2 cellular contexts compared by ENCODE assay signal in genomic region chr1:81819613-81820012, GRCh38.
TF ChIP-seq lines count a peak whose summit lies in the region.

No MANE protein-coding gene starts in this region.

TF ChIP-seq in GM23338, 12 proteins besides CTCF, POLR2A, EP300 and RAD21:
- TF ChIP-seq ZNF462 (CRISPR knock-in tag; IDR thresholded peaks at IDR 0.05) (no peak), CREB1 (CRISPR knock-in tag; IDR thresholded peaks at IDR 0.05; ENCODE audit: low read depth) (no peak), EZH2 (IDR thresholded peaks at IDR 0.05; ENCODE audit: low read depth, unreplicated experiment) (no peak), JUNB (IDR thresholded peaks at IDR 0.05; ENCODE audit: unreplicated experiment) (no peak), REST (IDR thresholded peaks at IDR 0.05; ENCODE audit: unreplicated experiment) (no peak), STAT1 (IDR thresholded peaks at IDR 0.05; ENCODE audit: unreplicated experiment) (no peak), ZNF114 (CRISPR knock-in tag; IDR thresholded peaks at IDR 0.05) (no peak)
TF ChIP-seq in GM23338: peak in this region for 0.

TF ChIP-seq in H1, 55 proteins besides CTCF, POLR2A, EP300 and RAD21 (continued from another document):
- TF ChIP-seq FOSL1 (IDR thresholded peaks at IDR 0.05; ENCODE audit: insufficient read depth, low read depth, low read length) (no peak), NANOG (IDR thresholded peaks at IDR 0.05; ENCODE audit: insufficient read depth, low read depth, low read length, poor library complexity, severe bottlenecking) (no peak), SUZ12 (IDR thresholded peaks at IDR 0.05; ENCODE audit: low read length) (no peak), NRF1 (IDR thresholded peaks at IDR 0.05; ENCODE audit: low read depth, low read length) (no peak), CBX8 (IDR thresholded peaks at IDR 0.05; ENCODE audit: borderline replicate concordance, low read depth, low read length) (no peak), EZH2 (IDR thresholded peaks at IDR 0.05; ENCODE audit: low read depth, low read length, severe bottlenecking) (no peak), USF2 (IDR thresholded peaks at IDR 0.05; ENCODE audit: low read length) (no peak), JUN (IDR thresholded peaks at IDR 0.05; ENCODE audit: low read depth, low read length) (no peak), KDM5A (IDR thresholded peaks at IDR 0.05; ENCODE audit: low read length) (no peak), KDM4A (IDR thresholded peaks at IDR 0.05; ENCODE audit: low read depth, low read length, severe bottlenecking) (no peak), RFX5 (IDR thresholded peaks at IDR 0.05; ENCODE audit: borderline replicate concordance, low read depth, low read length) (no peak), RNF2 (IDR thresholded peaks at IDR 0.05; ENCODE audit: borderline replicate concordance, low read depth, low read length, missing control alignments, poor library complexity, severe bottlenecking) (no peak), CHD2 (IDR thresholded peaks at IDR 0.05; ENCODE audit: low read length) (no peak), YY1 (IDR thresholded peaks at IDR 0.05; ENCODE audit: low read depth, low read length) (no peak)
- TF ChIP-seq, protein P1, sequence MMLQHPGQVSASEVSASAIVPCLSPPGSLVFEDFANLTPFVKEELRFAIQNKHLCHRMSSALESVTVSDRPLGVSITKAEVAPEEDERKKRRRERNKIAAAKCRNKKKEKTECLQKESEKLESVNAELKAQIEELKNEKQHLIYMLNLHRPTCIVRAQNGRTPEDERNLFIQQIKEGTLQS (IDR thresholded peaks at IDR 0.05; ENCODE audit: insufficient read depth, low read depth, low read length) = no peak
